ENCODE assay signal across 1 cellular context in genomic region chr14:65604946-65605345, GRCh38.
TF ChIP-seq lines count a peak whose summit lies in the region.

No MANE protein-coding gene starts in this region.

TF ChIP-seq in SK-N-SH treated with all-trans-retinoic acid at 6 μM for 48 hours, 23 proteins besides CTCF, POLR2A, EP300 and RAD21 (continued from another document):
- TF ChIP-seq CSRNP3 (CRISPR knock-in tag; IDR thresholded peaks at IDR 0.05) (no peak), ISL1 (CRISPR knock-in tag; IDR thresholded peaks at IDR 0.05) (no peak)
